In genomic region chr7:98115746-98116525, GRCh38 we compare ENCODE assay signal across 29 cellular contexts.
"Had no signal": no experiment of that assay in that cellular context is flagged by ENCODE, and none has a peak within 500 bp of the region (broad histone marks: within the 10 kb centered on the region; RNA-seq: fewer than 3 reads in every experiment).

No MANE protein-coding gene starts in this region.

- H3K9me3 ChIP-seq: ascending aorta, testis had no signal

- H3K36me3 ChIP-seq: ascending aorta, heart left ventricle, WERI-Rb-1 had no signal

- ATAC-seq: activated CD4-positive, CD25-positive, alpha-beta regulatory T cell treated with anti-CD3 and anti-CD28 coated beads, Interleukin-2, amount 50 U/mL, for 24 hours; heart left ventricle; left lobe of liver; sciatic nerve; stimulated activated naive CD8-positive, alpha-beta T cell treated with anti-CD3 and anti-CD28 coated beads, Interleukin-15, Interleukin-2, amounts not matched to agents 100 U/mL and 50 U/mL, for 24 hours; T-helper 17 cell had no signal

- H3K27me3 ChIP-seq: ascending aorta, heart left ventricle, testis had no signal

- DNase-seq: activated CD4-positive, alpha-beta T cell treated with anti-CD3 and anti-CD28 coated beads for 48 hours; activated CD4-positive, alpha-beta T cell treated with anti-CD3 and anti-CD28 coated beads, Interleukin-2, amount 50 U/mL, for 48 hours; activated CD8-positive, alpha-beta memory T cell treated with anti-CD3 and anti-CD28 coated beads, Interleukin-2, amount 50 U/mL, for 4 hours; activated effector memory CD4-positive, alpha-beta T cell treated with anti-CD3 and anti-CD28 coated beads, Interleukin-2, amount 50 U/mL, for 16 hours; activated naive CD4-positive, alpha-beta T cell treated with anti-CD3 and anti-CD28 coated beads, Interleukin-2, amount 10 ng/mL, durations not matched to agents 7 days and 5 days; activated naive CD8-positive, alpha-beta T cell treated with anti-CD3 and anti-CD28 coated beads, Interleukin-2, amount 10 ng/mL, durations not matched to agents 7 days and 5 days; activated T-cell treated with anti-CD3 and anti-CD28 coated beads, Interleukin-2, amount 50 U/mL, for 1 hour; caudate nucleus; foreskin fibroblast; heart left ventricle; mesendoderm; natural killer cell; stimulated activated CD4-positive, alpha-beta T cell treated with anti-CD3 and anti-CD28 coated beads, Interleukin-12 subunit alpha, Interleukin-12 subunit beta, amount 100 ng/mL, for 4 hours; stimulated activated CD4-positive, alpha-beta T cell treated with anti-CD3 and anti-CD28 coated beads, Interleukin-4, amount 100 ng/mL, for 1 hour; stimulated activated naive CD8-positive, alpha-beta T cell treated with anti-CD3 and anti-CD28 coated beads, Interleukin-15, Interleukin-2, amounts not matched to agents 100 U/mL and 50 U/mL, for 24 hours; T-helper 17 cell; T1000; testis; trophoblast cell; WERI-Rb-1 had no signal

- H3K4me3 ChIP-seq: ascending aorta, heart left ventricle, lung, skin epidermis, testis had no signal

- H3K36me3 Mint-ChIP-seq: natural killer cell had no signal

- H3K27ac ChIP-seq: ascending aorta, heart left ventricle, skin epidermis, testis, WERI-Rb-1 had no signal

- H3K9me3 Mint-ChIP-seq: activated naive CD4-positive, alpha-beta T cell treated with anti-CD3 and anti-CD28 coated beads, Interleukin-2, amount 10 ng/mL, durations not matched to agents 7 days and 5 days; brain; natural killer cell had no signal

- FAIRE-seq: urothelium cell line had no signal

- H3K27me3 Mint-ChIP-seq: activated naive CD4-positive, alpha-beta T cell treated with anti-CD3 and anti-CD28 coated beads, Interleukin-2, amount 10 ng/mL, durations not matched to agents 7 days and 5 days; brain; T-helper 17 cell had no signal

- H3K27ac Mint-ChIP-seq: activated naive CD4-positive, alpha-beta T cell treated with anti-CD3 and anti-CD28 coated beads, Interleukin-2, amount 10 ng/mL, durations not matched to agents 7 days and 5 days; activated naive CD8-positive, alpha-beta T cell treated with anti-CD3 and anti-CD28 coated beads, Interleukin-2, amount 10 ng/mL, durations not matched to agents 7 days and 5 days; activated T-helper 1 cell treated with anti-CD3 and anti-CD28 coated beads, Interleukin-12 subunit alpha, Interleukin-12 subunit beta, Interleukin-2, Interleukin-4 antibody, amounts not matched to agents 30 ng/mL and 10 ng/mL and 1 ng/mL, durations not matched to agents 14 hours and 24 hours and 36 hours; brain; natural killer cell had no signal

- H3K4me3 Mint-ChIP-seq: activated naive CD4-positive, alpha-beta T cell treated with anti-CD3 and anti-CD28 coated beads, Interleukin-2, amount 10 ng/mL, durations not matched to agents 7 days and 5 days; activated naive CD8-positive, alpha-beta T cell treated with anti-CD3 and anti-CD28 coated beads, Interleukin-2, amount 10 ng/mL, durations not matched to agents 7 days and 5 days; activated T-helper 1 cell treated with anti-CD3 and anti-CD28 coated beads, Interleukin-12 subunit alpha, Interleukin-12 subunit beta, Interleukin-2, Interleukin-4 antibody, amounts not matched to agents 30 ng/mL and 10 ng/mL and 1 ng/mL, durations not matched to agents 14 hours and 24 hours and 36 hours; brain; natural killer cell; T-helper 17 cell had no signal

- H3K4me1 ChIP-seq: ascending aorta had no signal
